Comparison of ENCODE assay signal across 15 cellular contexts in the genomic region with DNA sequence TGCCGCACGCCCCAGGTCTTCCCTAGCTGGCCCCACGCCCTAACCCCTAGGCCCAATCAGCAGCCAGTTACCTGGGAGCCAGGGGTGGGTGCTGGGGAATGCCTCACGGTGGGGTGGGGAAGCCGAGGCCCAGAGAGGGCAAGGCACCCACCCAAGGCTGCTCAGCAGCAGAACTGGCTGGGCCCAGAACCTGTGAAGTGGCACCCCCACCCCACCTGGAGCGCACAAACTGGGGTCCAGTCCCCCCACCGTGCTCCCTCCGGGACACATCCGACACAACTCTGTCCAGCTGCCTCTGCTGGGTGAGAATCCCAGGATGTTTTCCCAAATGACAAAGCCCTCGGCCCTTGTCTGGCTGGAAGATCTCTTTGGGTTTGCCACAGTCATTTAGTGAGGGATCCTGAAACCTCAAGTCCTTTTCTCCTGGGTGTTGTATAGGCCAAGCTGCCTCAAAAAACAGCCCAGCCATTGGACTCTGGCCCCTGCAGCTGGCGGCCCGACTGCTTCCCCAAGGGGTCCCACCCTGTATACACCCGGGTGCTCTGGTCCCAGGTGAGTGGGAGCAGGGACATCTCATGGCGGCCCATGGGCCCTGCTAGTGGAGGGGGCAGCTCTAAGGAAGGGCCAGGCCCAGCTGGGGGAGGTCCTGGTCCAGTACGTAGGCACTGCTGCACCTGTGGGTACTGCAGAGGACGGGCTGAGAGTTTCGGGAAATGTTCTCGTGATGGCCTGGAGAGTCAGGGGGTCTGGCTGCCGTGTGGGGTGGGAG. TPM values are rescaled to one million over a fixed set of nuclear protein-coding genes. Genes with fewer than 3 reads are reported as not detected.
DNase-seq lines count a peak whose midpoint lies in the region; ATAC-seq, FAIRE-seq and TF ChIP-seq lines count a peak whose summit lies in the region.
"Had no signal": no experiment of that assay in that cellular context is flagged by ENCODE, and none has a peak within 500 bp of the region (broad histone marks: within the 10 kb centered on the region; RNA-seq: fewer than 3 reads in every experiment).

No MANE protein-coding gene starts in this region.

- H3K4me2 ChIP-seq in mammary epithelial cell (ENCODE audit: insufficient read depth, low read depth, low read length) = peak overlapping the region; percentile 73
- no peak overlapping the region; the same call in 2 of the 3 replicates for H3K4me2 ChIP-seq in A549
- H3K4me2 ChIP-seq in mesenchymal stem cell (ENCODE audit: low read length, poor library complexity, severe bottlenecking) = no peak overlapping the region
- H3K4me2 ChIP-seq: SK-N-SH had no signal

- H2BK5ac ChIP-seq in mesenchymal stem cell (ENCODE audit: low read depth, low read length, poor library complexity, severe bottlenecking) = no peak overlapping the region

- H3K9me3 ChIP-seq in mammary epithelial cell (replicated peaks; ENCODE audit: insufficient read depth, low read length) (no peaks in the 10 kb centered on the region), breast epithelium (no peaks in the 10 kb centered on the region), A549 (no peaks in the 10 kb centered on the region), mesenchymal stem cell (ENCODE audit: control insufficient read depth, low read length) (no peaks in the 10 kb centered on the region)
- H3K9me3 ChIP-seq: MG63, Peyer's patch, SK-N-SH had no signal

- H3K23ac ChIP-seq in mesenchymal stem cell (ENCODE audit: low read length in 2 of 2) = no peak overlapping the region

- H3K4me3 Mint-ChIP-seq in endothelial cell (ENCODE audit: unreplicated experiment) = no peak overlapping the region

- H3K79me2 ChIP-seq in mammary epithelial cell (ENCODE audit: insufficient read depth, low read length) = no peaks in the 10 kb centered on the region

- peak overlapping the region; percentile 34 for H4K91ac ChIP-seq in mesenchymal stem cell (ENCODE audit: low read length)

- peak; percentile 1 to 4; a peak in 1 of 6 replicates for ATAC-seq in A549
- ATAC-seq in GM21423 (IDR thresholded peaks at IDR 0.05; ENCODE audit: unreplicated experiment) = no peak

- H3K4me1 Mint-ChIP-seq in endothelial cell (ENCODE audit: unreplicated experiment) = no peaks in the 10 kb centered on the region

- H3K9me3 Mint-ChIP-seq in endothelial cell (ENCODE audit: unreplicated experiment) = no peaks in the 10 kb centered on the region

- H3K27ac Mint-ChIP-seq in endothelial cell (ENCODE audit: unreplicated experiment) = no peak overlapping the region

- in situ Hi-C loops in mammary epithelial cell (cut with MboI; ENCODE audit: low sequenced_read_pairs in 2 of 2) = loop anchor here (5.0 to 25.0 kb wide), 3 partner anchors 109 to 227 kb away; partner anchors contain the start of genes C11orf21 (in 1 of the 2) and TSPAN32 (in 1 of the 2)

- no peak for DNase-seq in mammary epithelial cell
- no peak for DNase-seq in breast epithelium (ENCODE audit: low spot score in 2 of 2)
- no peak for DNase-seq in A549 (ENCODE audit: low read depth in 1 of 2, low spot score in 1 of 2)
- DNase-seq in mesenchymal stem cell = no peak
- no peak for DNase-seq in endothelial cell (ENCODE audit: low spot score)

- peak overlapping the region; percentile 64 for H2AFZ ChIP-seq in mammary epithelial cell (ENCODE audit: low read depth, low read length)
- H2AFZ ChIP-seq in mesenchymal stem cell (ENCODE audit: low read depth, low read length) = no peak overlapping the region

- CTCF ChIA-PET in mammary epithelial cell (lab: Charles Lee; ENCODE audit: low non-redundant PET) (interaction anchor here (2.2 kb wide), 1 partner anchor 117 kb away, joined by 31 read pairs; no protein-coding TSS in a partner anchor), A549 (lab: Yijun Ruan, JAX) (interaction anchor here (0.6 to 31.0 kb wide), 68 partner anchors 10 to 739 kb away, joined by 3 to 903 read pairs (median 4); partner anchors contain the start of genes C11orf21, CD81, TH and TSPAN32)

- H3K27me3 ChIP-seq in mammary epithelial cell (ENCODE audit: insufficient read depth, low read length) = no peaks in the 10 kb centered on the region
- H3K27me3 ChIP-seq in breast epithelium = peaks cover 0 to 4% of the 10 kb centered on the region in 2 donors
- peaks cover 8 to 37% of the 10 kb centered on the region in 2 experiments for H3K27me3 ChIP-seq in mesenchymal stem cell (ENCODE audit: control insufficient read depth in 1 of 2, insufficient read depth in 1 of 2, low read length in 2 of 2)
- H3K27me3 ChIP-seq: MG63, Peyer's patch had no signal

- H2BK120ac ChIP-seq in mesenchymal stem cell (ENCODE audit: low read depth, low read length) = no peak overlapping the region

- H3K27me3 Mint-ChIP-seq in endothelial cell (ENCODE audit: unreplicated experiment) = peaks cover 8% of the 10 kb centered on the region

- peak overlapping the region; percentile 45 for H4K8ac ChIP-seq in mesenchymal stem cell (ENCODE audit: low read length)

- no peaks in the 10 kb centered on the region for H3K79me1 ChIP-seq in mesenchymal stem cell (replicated peaks; ENCODE audit: low read length, poor library complexity, severe bottlenecking)

- no peak for FAIRE-seq in A549 (lab: Jason Lieb, UNC)
- FAIRE-seq: GM19239, H54 had no signal

- H2BK12ac ChIP-seq in mesenchymal stem cell (ENCODE audit: low read length in 2 of 2) = no peak overlapping the region

- no peaks in the 10 kb centered on the region for H3K36me3 Mint-ChIP-seq in endothelial cell (ENCODE audit: low read depth, unreplicated experiment)

- POLR2A ChIA-PET in A549 (lab: Yijun Ruan, JAX) = no interaction called here

- dilution Hi-C loops in mammary epithelial cell (cut with HindIII; ENCODE audit: low sequenced_read_pairs) = no loop called here

- TF ChIP-seq EP300 in A549 (IDR thresholded peaks at IDR 0.05) = no peak

- H2AK5ac ChIP-seq in mesenchymal stem cell (ENCODE audit: low read length, severe bottlenecking) = no peak overlapping the region

- no peak overlapping the region for H3K4ac ChIP-seq in mesenchymal stem cell (ENCODE audit: low read depth in 1 of 2, low read length in 2 of 2)

- peaks cover 2% of the 10 kb centered on the region for H4K20me1 ChIP-seq in mammary epithelial cell (ENCODE audit: insufficient read depth, low read length)

- 64% methylated on average over 5 of the region's 19 CpGs for WGBS in mammary epithelial cell (ENCODE audit: low coverage, missing lambda C conversion rate)
- 73% methylated on average over 8 of the region's 19 CpGs for WGBS in A549 (ENCODE audit: missing lambda C conversion rate)
- WGBS in mesenchymal stem cell = 85% methylated on average over 16 of the region's 19 CpGs

- no peak overlapping the region for H3K18ac ChIP-seq in mesenchymal stem cell (ENCODE audit: low read depth in 1 of 2, low read length in 2 of 2)

- TF ChIP-seq POLR2A in breast epithelium (IDR thresholded peaks at IDR 0.05) (no peak), A549 (IDR thresholded peaks at IDR 0.05; ENCODE audit: low read length) (no peak)

- H3K27ac ChIP-seq in mammary epithelial cell (ENCODE audit: insufficient read depth, low read depth, low read length) (no peak overlapping the region), breast epithelium (no peak overlapping the region), A549 (no peak overlapping the region), VCaP (peak overlapping the region; percentile 35; the same call in 1 of the 2 replicates), mesenchymal stem cell (ENCODE audit: low read length, poor library complexity, severe bottlenecking) (no peak overlapping the region)
- H3K27ac ChIP-seq: 22Rv1, Peyer's patch had no signal

- no TSS peak for BruUV-seq in mammary epithelial cell (replicated peaks; lab: Mats Ljungman, UMichigan)

- H3K36me3 ChIP-seq in mammary epithelial cell (ENCODE audit: insufficient read depth, low read length) = no peaks in the 10 kb centered on the region
- no peaks in the 10 kb centered on the region for H3K36me3 ChIP-seq in breast epithelium
- no peaks in the 10 kb centered on the region for H3K36me3 ChIP-seq in mesenchymal stem cell (ENCODE audit: control insufficient read depth in 1 of 2, insufficient read depth in 2 of 2, low read depth in 1 of 2, low read length in 2 of 2)
- H3K36me3 ChIP-seq: MG63, Peyer's patch had no signal

- H3K4me3 ChIP-seq in mammary epithelial cell (replicated peaks in 1 of 3; ENCODE audit: insufficient read depth in 1 of 3, low read depth in 2 of 3, low read length in 3 of 3) (no peak overlapping the region), breast epithelium (no peak overlapping the region), A549 (no peak overlapping the region), mesenchymal stem cell (ENCODE audit: insufficient read depth in 1 of 2, low read depth in 1 of 2, low read length in 2 of 2) (no peak overlapping the region)
- H3K4me3 ChIP-seq: MG63 had no signal

- no peak overlapping the region for H2BK15ac ChIP-seq in mesenchymal stem cell (ENCODE audit: low read depth, poor library complexity, severe bottlenecking)

- intact Hi-C loops in mammary epithelial cell (cut with micrococcal nuclease) = no loop called here
- intact Hi-C loops in breast epithelium (cut with DNase I; ENCODE audit: low total_unique reads) = loop anchor here (5.0 kb wide), 1 partner anchor 224 kb away; no protein-coding TSS in a partner anchor

- no peak overlapping the region for H3K14ac ChIP-seq in mesenchymal stem cell (ENCODE audit: low read length in 2 of 2)

- H3K4me1 ChIP-seq in mammary epithelial cell (ENCODE audit: insufficient read depth, low read length) (peaks cover 3% of the 10 kb centered on the region), breast epithelium (peaks cover 0 to 3% of the 10 kb centered on the region in 2 donors), A549 (no peaks in the 10 kb centered on the region), mesenchymal stem cell (ENCODE audit: control insufficient read depth, insufficient read depth, low read depth, low read length) (peaks cover 9% of the 10 kb centered on the region)

- no peak overlapping the region for H3K9ac ChIP-seq in mammary epithelial cell (ENCODE audit: insufficient read depth, low read length)
- H3K9ac ChIP-seq in mesenchymal stem cell (ENCODE audit: low read length) = no peak overlapping the region
- H3K9ac ChIP-seq: SK-N-SH had no signal

- no peak for TF ChIP-seq CTCF in mammary epithelial cell (conservative IDR thresholded peaks at IDR 0.05 in 1 of 2, IDR thresholded peaks at IDR 0.05 in 1 of 2; ENCODE audit: extremely low read depth in 1 of 2, insufficient read depth in 1 of 2, low read depth in 1 of 2, low read length in 2 of 2)
- TF ChIP-seq CTCF in breast epithelium (IDR thresholded peaks at IDR 0.05) = no peak
- no peak for TF ChIP-seq CTCF in A549 (IDR thresholded peaks at IDR 0.05)
- TF ChIP-seq CTCF in VCaP (conservative IDR thresholded peaks at IDR 0.05) = no peak
- TF ChIP-seq CTCF in endothelial cell (IDR thresholded peaks at IDR 0.05; ENCODE audit: unreplicated experiment) = no peak

- no peak for TF ChIP-seq RAD21 in A549 (conservative IDR thresholded peaks at IDR 0.05 in 1 of 2, IDR thresholded peaks at IDR 0.05 in 1 of 2)

RNA-seq across cellular contexts. Expression of gene TSSC4, which starts 20.9 kb away (rescaled TPM):
- 10 to 100 TPM; 38.3 to 49.9 TPM for total RNA-seq in mammary epithelial cell
- 23.4 TPM for polyA plus RNA-seq in mammary epithelial cell
- 5.9 TPM for polyA minus RNA-seq in mammary epithelial cell
- 10 to 100 TPM; 36.8 to 44.9 (median 37.2) TPM for total RNA-seq in breast epithelium
- 21.8 and 22.2 TPM in 2 replicates for polyA plus RNA-seq in A549 (2011; rRNA removed)
- polyA plus RNA-seq in A549 (2012; cell fraction: cytosol; rRNA removed) = 52.7 and 64.5 TPM in 2 replicates
- polyA plus RNA-seq in A549 (2012; cell fraction: nucleus; rRNA removed) = 72.1 and 98.1 TPM in 2 replicates
- polyA plus RNA-seq in A549 (2017; fragmentation: RNase III; extraction: RNeasy Plus Mini Kit Qiagen cat#74134 plus additional on column Dnase treatment) = 45.1 to 45.8 TPM (median 45.5 TPM) in 3 replicates
- polyA minus RNA-seq in A549 (2011; rRNA and poly(A)+ RNA removed) = 19.4 and 28.2 TPM in 2 replicates
- polyA plus RNA-seq in mesenchymal stem cell (2013, experiment 1 of 2) = 69.3 TPM
- 73.7 TPM for polyA plus RNA-seq in mesenchymal stem cell (2013, experiment 2 of 2)
- 48.4 TPM for total RNA-seq in endothelial cell (ENCODE audit: unreplicated experiment)

RNA-seq across cellular contexts. Expression of gene TRPM5, which starts 22.9 kb away (rescaled TPM):
- total RNA-seq in mammary epithelial cell (not detected), breast epithelium (not detected), endothelial cell (ENCODE audit: unreplicated experiment) (0.38 TPM)
- polyA plus RNA-seq in mammary epithelial cell (not detected), A549 (2011; rRNA removed) (not detected in 2 replicates), A549 (2017; fragmentation: RNase III; extraction: RNeasy Plus Mini Kit Qiagen cat#74134 plus additional on column Dnase treatment) (not detected in 3 replicates)
- polyA minus RNA-seq in mammary epithelial cell = not detected
- polyA plus RNA-seq in A549 (2012; cell fraction: cytosol; rRNA removed) = not detected in 2 replicates
- 0.01 TPM in 1 of 2 replicates, not detected in the other for polyA plus RNA-seq in A549 (2012; cell fraction: nucleus; rRNA removed)
- polyA minus RNA-seq in A549 (2011; rRNA and poly(A)+ RNA removed) = not detected in 2 replicates
- not detected for polyA plus RNA-seq in mesenchymal stem cell (2013, experiment 1 of 2)
- polyA plus RNA-seq in mesenchymal stem cell (2013, experiment 2 of 2) = not detected
- total RNA-seq: Calu3 had no signal
- polyA plus RNA-seq: BJ, SK-N-SH had no signal

RNA-seq across cellular contexts. Expression of gene KCNQ1, which starts 23.4 kb away (rescaled TPM):
- under 1 TPM in 1 of 2 donors, not detected in 1; 0.83 TPM for total RNA-seq in mammary epithelial cell
- not detected for polyA plus RNA-seq in mammary epithelial cell
- polyA minus RNA-seq in mammary epithelial cell = not detected
- 1 to 10 TPM; 3.6 to 6.2 (median 5.1) TPM for total RNA-seq in breast epithelium
- 0.17 and 0.26 TPM in 2 replicates for polyA plus RNA-seq in A549 (2011; rRNA removed)
- polyA plus RNA-seq in A549 (2012; cell fraction: cytosol; rRNA removed) = 0.05 and 0.14 TPM in 2 replicates
- polyA plus RNA-seq in A549 (2012; cell fraction: nucleus; rRNA removed) = 0.09 and 0.49 TPM in 2 replicates
- polyA plus RNA-seq in A549 (2017; fragmentation: RNase III; extraction: RNeasy Plus Mini Kit Qiagen cat#74134 plus additional on column Dnase treatment) = 0.12 to 0.14 TPM (median 0.13 TPM) in 3 replicates
- 0.15 TPM in 1 of 2 replicates, not detected in the other for polyA minus RNA-seq in A549 (2011; rRNA and poly(A)+ RNA removed)
- 0.03 TPM for polyA plus RNA-seq in mesenchymal stem cell (2013, experiment 1 of 2)
- polyA plus RNA-seq in mesenchymal stem cell (2013, experiment 2 of 2) = 0.03 TPM
- total RNA-seq in endothelial cell (ENCODE audit: unreplicated experiment) = 35.3 TPM
- polyA plus RNA-seq: BJ had no signal

RNA-seq across cellular contexts. Expression of gene CD81, which starts 44.3 kb away (rescaled TPM):
- 100 to 1,000 TPM; 184 to 302 TPM for total RNA-seq in mammary epithelial cell
- polyA plus RNA-seq in mammary epithelial cell = 301 TPM
- 426 TPM for polyA minus RNA-seq in mammary epithelial cell
- total RNA-seq in breast epithelium = 100 to 1,000 TPM; 311 to 770 (median 330) TPM
- polyA plus RNA-seq in A549 (2011; rRNA removed) = 125 and 160 TPM in 2 replicates
- 315 and 426 TPM in 2 replicates for polyA plus RNA-seq in A549 (2012; cell fraction: cytosol; rRNA removed)
- 579 and 616 TPM in 2 replicates for polyA plus RNA-seq in A549 (2012; cell fraction: nucleus; rRNA removed)
- 247 to 256 TPM (median 251 TPM) in 3 replicates for polyA plus RNA-seq in A549 (2017; fragmentation: RNase III; extraction: RNeasy Plus Mini Kit Qiagen cat#74134 plus additional on column Dnase treatment)
- 300 and 345 TPM in 2 replicates for polyA minus RNA-seq in A549 (2011; rRNA and poly(A)+ RNA removed)
- polyA plus RNA-seq in mesenchymal stem cell (2013, experiment 1 of 2) = 422 TPM
- 433 TPM for polyA plus RNA-seq in mesenchymal stem cell (2013, experiment 2 of 2)
- 424 TPM for total RNA-seq in endothelial cell (ENCODE audit: unreplicated experiment)
